ENCODE assay signal across 8 cellular contexts in genomic region chr2:234495076-234495800, GRCh38. TPM values are rescaled to one million over a fixed set of nuclear protein-coding genes. Genes with fewer than 3 reads are reported as not detected.
DNase-seq lines count a peak whose midpoint lies in the region; ATAC-seq and TF ChIP-seq lines count a peak whose summit lies in the region.

No MANE protein-coding gene starts in this region.

- H3K27me3 ChIP-seq in HL-60 (ENCODE audit: insufficient read depth, poor library complexity, severe bottlenecking) (no peaks in the 10 kb centered on the region), stomach (peaks cover 0 to 18% (median 10%) of the 10 kb centered on the region in 3 donors)

- no peak for TF ChIP-seq EP300 in stomach (IDR thresholded peaks at IDR 0.05)

- H3K27ac Mint-ChIP-seq in activated naive CD8-positive, alpha-beta T cell treated with anti-CD3 and anti-CD28 coated beads for 36 hours = peak overlapping the region; percentile 96

- peak overlapping the region; percentile 62 for H3K4me3 ChIP-seq in AG09309 (ENCODE audit: control insufficient read depth, low read depth, low read length)
- peak overlapping the region; percentile 62 for H3K4me3 ChIP-seq in HL-60 (replicated peaks; ENCODE audit: insufficient read depth, low read length)
- H3K4me3 ChIP-seq in iPS-18c (ENCODE audit: insufficient read depth, low read depth, low read length) = peak overlapping the region; percentile 92
- peak overlapping the region; percentile 64 to 71 (median 69) for H3K4me3 ChIP-seq in stomach

- 7 to 19% (median 11%) methylated on average over 15 to 22 of the region's 22 CpGs for WGBS in stomach, 5 donors

- intact Hi-C loops in stomach (cut with DNase I; ENCODE audit: low total_unique reads) = no loop called here

- no peaks in the 10 kb centered on the region for H3K9me3 Mint-ChIP-seq in activated naive CD8-positive, alpha-beta T cell treated with anti-CD3 and anti-CD28 coated beads for 36 hours

- DNase-seq in AG09309 (ENCODE audit: low read depth) (no peak), HL-60 (ENCODE audit: low read depth in 1 of 2, low spot score in 1 of 2) (no peak), stomach (no peak), GM13977 (ENCODE audit: low spot score) (no peak), NCI-H2107 (lab: John Stamatoyannopoulos, UW) (no peak)
- peak; percentile 46 for DNase-seq in activated naive CD8-positive, alpha-beta T cell treated with anti-CD3 and anti-CD28 coated beads for 36 hours

- no peak for TF ChIP-seq CTCF in AG09309 (IDR thresholded peaks at IDR 0.05; ENCODE audit: control insufficient read depth, insufficient read depth, low read depth, low read length, missing control alignments)
- no peak for TF ChIP-seq CTCF in HL-60 (IDR thresholded peaks at IDR 0.05; ENCODE audit: insufficient read depth, low read length)
- no peak for TF ChIP-seq CTCF in stomach (IDR thresholded peaks at IDR 0.05)
- TF ChIP-seq CTCF in GM13977 (IDR thresholded peaks at IDR 0.05; ENCODE audit: extremely low read depth, insufficient read depth, missing control alignments) = no peak

- H3K27me3 Mint-ChIP-seq in activated naive CD8-positive, alpha-beta T cell treated with anti-CD3 and anti-CD28 coated beads for 36 hours = no peaks in the 10 kb centered on the region

- H3K27ac ChIP-seq in HL-60 (replicated peaks) = no peak overlapping the region
- peak overlapping the region; percentile 70 to 91 (median 89) for H3K27ac ChIP-seq in stomach

- peak overlapping the region; percentile 98 for H3K4me3 Mint-ChIP-seq in activated naive CD8-positive, alpha-beta T cell treated with anti-CD3 and anti-CD28 coated beads for 36 hours

- no peaks in the 10 kb centered on the region for H3K9me3 ChIP-seq in iPS-18c (ENCODE audit: control insufficient read depth, insufficient read depth, low read length)
- no peaks in the 10 kb centered on the region for H3K9me3 ChIP-seq in stomach

- TF ChIP-seq POLR2A in stomach (IDR thresholded peaks at IDR 0.05) = no peak

- peaks cover 52% of the 10 kb centered on the region for H3K4me1 Mint-ChIP-seq in activated naive CD8-positive, alpha-beta T cell treated with anti-CD3 and anti-CD28 coated beads for 36 hours

- peaks cover 38% of the 10 kb centered on the region for H3K36me3 Mint-ChIP-seq in activated naive CD8-positive, alpha-beta T cell treated with anti-CD3 and anti-CD28 coated beads for 36 hours

- ATAC-seq in HG02870 (IDR thresholded peaks at IDR 0.05; ENCODE audit: unreplicated experiment) = no peak

- in situ Hi-C loops in GM13977 (cut with MboI; ENCODE audit: low pct_unique_long_range_greater_than_20kb, low sequenced_read_pairs, unreplicated experiment) = loop anchor here (10.0 kb wide), 1 partner anchor 360 kb away; no protein-coding TSS in a partner anchor

- H3K36me3 ChIP-seq in stomach = no peaks in the 10 kb centered on the region

- H3K4me1 ChIP-seq in stomach = peaks cover 16 to 34% (median 26%) of the 10 kb centered on the region in 4 donors

RNA-seq across cellular contexts. Expression of gene ARL4C, which starts 1.6 kb away (rescaled TPM):
- 10 to 100 TPM; 65.1 to 65.5 TPM for total RNA-seq in activated naive CD8-positive, alpha-beta T cell treated with anti-CD3 and anti-CD28 coated beads for 36 hours
- total RNA-seq in stomach = 10 to 100 TPM in 3 of 5 donors, 1 to 10 TPM in 2; 3.6 to 13.6 (median 12.1) TPM
- 10 to 100 TPM in 1 of 3 donors, 1 to 10 TPM in 2; 3.7 to 14.2 (median 7.6) TPM for polyA plus RNA-seq in stomach

Comparison
In these comparisons a context has a peak if more than half of its experiments do, and no peak if none do; other contexts are left out.
1. RNA of gene ARL4C, which starts 1.6 kb away (total RNA-seq): 65.1 to 65.5 TPM in activated naive CD8-positive, alpha-beta T cell treated with anti-CD3 and anti-CD28 coated beads for 36 hours; 3.6 to 13.6 TPM in stomach; every median in the first group is over 4 times any median in the second.
2. Peak in every context shown above with its lines, with median percentiles within 50 percentile points of each other: H3K4me3 ChIP-seq.